Comparison of ENCODE assay signal across 8 cellular contexts in genomic region chr1:235012436-235013210, GRCh38.
DNase-seq lines count a peak whose midpoint lies in the region; ATAC-seq and TF ChIP-seq lines count a peak whose summit lies in the region.

No MANE protein-coding gene starts in this region.

- peak in 1 of 3 donors; percentile 18 for DNase-seq in CD4-positive, CD25-positive, alpha-beta regulatory T cell
- DNase-seq in MM.1S: no peak
- no peak for DNase-seq in choroid plexus epithelial cell (ENCODE audit: low read depth)
- no peak for DNase-seq in natural killer cell treated with Interleukin-12 subunit alpha and Interleukin-12 subunit beta and Interleukin-15 and Interleukin-18, amount 100 ng/mL, for 72 hours (ENCODE audit: low spot score)
- no peak for DNase-seq in RKO (ENCODE audit: low spot score)

- peak overlapping the region; percentile 73 to 92 (median 83) for H3K4me3 Mint-ChIP-seq in CD4-positive, CD25-positive, alpha-beta regulatory T cell
- H3K4me3 Mint-ChIP-seq in natural killer cell treated with Interleukin-12 subunit alpha and Interleukin-12 subunit beta and Interleukin-15 and Interleukin-18, amount 100 ng/mL, for 72 hours: peak overlapping the region; percentile 69

- no peaks in the 10 kb centered on the region for H3K36me3 ChIP-seq in CD4-positive, CD25-positive, alpha-beta regulatory T cell (ENCODE audit: control insufficient read depth, insufficient read depth, low read length)
- H3K36me3 ChIP-seq in MM.1S (replicated peaks; ENCODE audit: insufficient read depth, low read length): no peaks in the 10 kb centered on the region

- H3K9me3 ChIP-seq in CD4-positive, CD25-positive, alpha-beta regulatory T cell (ENCODE audit: control insufficient read depth in 2 of 2, low read length in 2 of 2): no peaks in the 10 kb centered on the region
- H3K9me3 ChIP-seq in MM.1S (replicated peaks; ENCODE audit: insufficient read depth, low read length): no peaks in the 10 kb centered on the region

- H3K36me3 Mint-ChIP-seq in CD4-positive, CD25-positive, alpha-beta regulatory T cell: no peaks in the 10 kb centered on the region
- peaks cover 24% of the 10 kb centered on the region for H3K36me3 Mint-ChIP-seq in natural killer cell treated with Interleukin-12 subunit alpha and Interleukin-12 subunit beta and Interleukin-15 and Interleukin-18, amount 100 ng/mL, for 72 hours

- peaks cover 12 to 60% (median 39%) of the 10 kb centered on the region in 4 donors for H3K4me1 Mint-ChIP-seq in CD4-positive, CD25-positive, alpha-beta regulatory T cell
- peaks cover 87 to 91% of the 10 kb centered on the region in 2 donors for H3K4me1 Mint-ChIP-seq in natural killer cell treated with Interleukin-12 subunit alpha and Interleukin-12 subunit beta and Interleukin-15 and Interleukin-18, amount 100 ng/mL, for 72 hours (ENCODE audit: low read depth in 2 of 2)

- H2AFZ ChIP-seq in MM.1S (ENCODE audit: low read length): peak overlapping the region; percentile 18; the same call in 1 of the 2 replicates

- H3K4me3 ChIP-seq in CD4-positive, CD25-positive, alpha-beta regulatory T cell (ENCODE audit: low read depth, low read length): peak overlapping the region; percentile 79
- H3K4me3 ChIP-seq in MM.1S (ENCODE audit: low read length): peak overlapping the region; percentile 16; the same call in 1 of the 2 replicates
- H3K4me3 ChIP-seq in choroid plexus epithelial cell (ENCODE audit: low read depth, low read length): no peak overlapping the region

- H3K4me1 ChIP-seq in CD4-positive, CD25-positive, alpha-beta regulatory T cell (ENCODE audit: control insufficient read depth, insufficient read depth, low read length, poor library complexity, severe bottlenecking): peaks cover 30% of the 10 kb centered on the region
- peaks cover 55% of the 10 kb centered on the region for H3K4me1 ChIP-seq in MM.1S (ENCODE audit: low read length)

- peak overlapping the region; percentile 95 to 98 (median 96) for H3K27ac Mint-ChIP-seq in CD4-positive, CD25-positive, alpha-beta regulatory T cell
- peak overlapping the region; percentile 96 to 100 for H3K27ac Mint-ChIP-seq in natural killer cell treated with Interleukin-12 subunit alpha and Interleukin-12 subunit beta and Interleukin-15 and Interleukin-18, amount 100 ng/mL, for 72 hours

- no peaks in the 10 kb centered on the region for H3K9me2 ChIP-seq in MM.1S (replicated peaks; ENCODE audit: insufficient read depth, low read length)

- peak overlapping the region; percentile 67 for H3K9ac ChIP-seq in MM.1S (ENCODE audit: low read length)

- TF ChIP-seq CTCF in MM.1S (IDR thresholded peaks at IDR 0.05; ENCODE audit: low read length) (no peak), choroid plexus epithelial cell (conservative IDR thresholded peaks at IDR 0.05; ENCODE audit: low read depth, low read length) (peak; percentile 17)

- H3K9me3 Mint-ChIP-seq in CD4-positive, CD25-positive, alpha-beta regulatory T cell: peaks cover 0 to 7% (median under 1%) of the 10 kb centered on the region in 7 donors
- H3K9me3 Mint-ChIP-seq in natural killer cell treated with Interleukin-12 subunit alpha and Interleukin-12 subunit beta and Interleukin-15 and Interleukin-18, amount 100 ng/mL, for 72 hours: peaks cover 8% of the 10 kb centered on the region

- peaks cover 5% of the 10 kb centered on the region for H3K27me3 Mint-ChIP-seq in CD4-positive, CD25-positive, alpha-beta regulatory T cell
- no peaks in the 10 kb centered on the region for H3K27me3 Mint-ChIP-seq in natural killer cell treated with Interleukin-12 subunit alpha and Interleukin-12 subunit beta and Interleukin-15 and Interleukin-18, amount 100 ng/mL, for 72 hours

- H3F3A ChIP-seq in MM.1S (ENCODE audit: insufficient read depth, low read length): peaks cover 37% of the 10 kb centered on the region

- peak overlapping the region; percentile 62 for H3K4me2 ChIP-seq in MM.1S (ENCODE audit: low read depth, low read length)

- H3K27me3 ChIP-seq in CD4-positive, CD25-positive, alpha-beta regulatory T cell (ENCODE audit: control insufficient read depth, insufficient read depth, low read length): no peaks in the 10 kb centered on the region
- no peaks in the 10 kb centered on the region; the same call in 1 of the 2 replicates for H3K27me3 ChIP-seq in MM.1S (replicated peaks; ENCODE audit: insufficient read depth, low read length)

- H3K79me2 ChIP-seq in MM.1S (ENCODE audit: low read length): no peaks in the 10 kb centered on the region

- ATAC-seq in CD4-positive, CD25-positive, alpha-beta regulatory T cell (ENCODE audit: low read depth in 2 of 2): no peak
- ATAC-seq in natural killer cell treated with Interleukin-12 subunit alpha and Interleukin-12 subunit beta and Interleukin-15 and Interleukin-18, amount 100 ng/mL, for 72 hours: peak in 1 of 2 donors; percentile 1
- no peak for ATAC-seq in HG02571 (IDR thresholded peaks at IDR 0.05; ENCODE audit: unreplicated experiment)
- no peak for ATAC-seq in GM21825 (IDR thresholded peaks at IDR 0.05; ENCODE audit: unreplicated experiment)
- ATAC-seq in GM18907 (IDR thresholded peaks at IDR 0.05; ENCODE audit: unreplicated experiment): no peak

- H3K27ac ChIP-seq in CD4-positive, CD25-positive, alpha-beta regulatory T cell (ENCODE audit: insufficient read depth, low read length, poor library complexity, severe bottlenecking): peak overlapping the region; percentile 94
- peak overlapping the region; percentile 90 for H3K27ac ChIP-seq in MM.1S (ENCODE audit: low read length)

- no peaks in the 10 kb centered on the region for H4K20me1 ChIP-seq in MM.1S (ENCODE audit: insufficient read depth, low read length)
